11 cellular contexts compared by ENCODE assay signal in genomic region chr7:4144171-4144701, GRCh38.
DNase-seq lines count a peak whose midpoint lies in the region; ATAC-seq and TF ChIP-seq lines count a peak whose summit lies in the region.
"Had no signal": no experiment of that assay in that cellular context is flagged by ENCODE, and none has a peak within 500 bp of the region (broad histone marks: within the 10 kb centered on the region; RNA-seq: fewer than 3 reads in every experiment).

No MANE protein-coding gene starts in this region.

- H3K4me1 Mint-ChIP-seq in glutamatergic neuron (ENCODE audit: low read depth, unreplicated experiment) (peaks cover 42% of the 10 kb centered on the region), osteocyte (ENCODE audit: unreplicated experiment) (peaks cover 13% of the 10 kb centered on the region)
- H3K4me1 Mint-ChIP-seq: activated CD4-positive, alpha-beta memory T cell treated with anti-CD3 and anti-CD28 coated beads, Interleukin-2, amount 10 ng/mL, durations not matched to agents 7 days and 5 days had no signal

- H3K36me3 ChIP-seq in BLaER1 = no peaks in the 10 kb centered on the region

- peaks cover 8% of the 10 kb centered on the region for H3K36me3 Mint-ChIP-seq in glutamatergic neuron (ENCODE audit: unreplicated experiment)
- no peaks in the 10 kb centered on the region for H3K36me3 Mint-ChIP-seq in osteocyte (ENCODE audit: unreplicated experiment)
- H3K36me3 Mint-ChIP-seq: stimulated activated effector memory CD8-positive, alpha-beta T cell treated with anti-CD3 and anti-CD28 coated beads, Interleukin-12 subunit alpha, Interleukin-12 subunit beta, amount 100 ng/mL, for 72 hours had no signal

- peaks cover 39% of the 10 kb centered on the region for H3K9me3 Mint-ChIP-seq in glutamatergic neuron (ENCODE audit: unreplicated experiment)
- H3K9me3 Mint-ChIP-seq in osteocyte (ENCODE audit: unreplicated experiment) = no peaks in the 10 kb centered on the region
- H3K9me3 Mint-ChIP-seq: activated CD4-positive, alpha-beta memory T cell treated with anti-CD3 and anti-CD28 coated beads, Interleukin-2, amount 10 ng/mL, durations not matched to agents 7 days and 5 days; stimulated activated effector memory CD8-positive, alpha-beta T cell treated with anti-CD3 and anti-CD28 coated beads, Interleukin-12 subunit alpha, Interleukin-12 subunit beta, amount 100 ng/mL, for 72 hours had no signal

- no peak for TF ChIP-seq CTCF in glutamatergic neuron (IDR thresholded peaks at IDR 0.05; ENCODE audit: partially characterized antibody, unreplicated experiment)
- TF ChIP-seq CTCF in osteocyte (IDR thresholded peaks at IDR 0.05) = no peak

- H3K27ac Mint-ChIP-seq in glutamatergic neuron (ENCODE audit: unreplicated experiment) = peak overlapping the region; percentile 96
- H3K27ac Mint-ChIP-seq in osteocyte (ENCODE audit: unreplicated experiment) = no peak overlapping the region
- H3K27ac Mint-ChIP-seq: activated CD4-positive, alpha-beta memory T cell treated with anti-CD3 and anti-CD28 coated beads, Interleukin-2, amount 10 ng/mL, durations not matched to agents 7 days and 5 days; stimulated activated effector memory CD8-positive, alpha-beta T cell treated with anti-CD3 and anti-CD28 coated beads, Interleukin-12 subunit alpha, Interleukin-12 subunit beta, amount 100 ng/mL, for 72 hours had no signal

- H3K27me3 Mint-ChIP-seq in glutamatergic neuron (ENCODE audit: unreplicated experiment) (peaks cover 29% of the 10 kb centered on the region), osteocyte (ENCODE audit: unreplicated experiment) (no peaks in the 10 kb centered on the region)

- peak overlapping the region; percentile 92 for H3K4me2 ChIP-seq in BLaER1

- H3K9me3 ChIP-seq in BLaER1 = no peaks in the 10 kb centered on the region

- H3K27me3 ChIP-seq in BLaER1 = no peaks in the 10 kb centered on the region; the same call in 1 of the 2 replicates

- peak overlapping the region; percentile 19; the same call in 1 of the 2 replicates for H3K27ac ChIP-seq in BLaER1

- H3K4me3 Mint-ChIP-seq in glutamatergic neuron (ENCODE audit: unreplicated experiment) = peak overlapping the region; percentile 81
- peak overlapping the region; percentile 74 for H3K4me3 Mint-ChIP-seq in osteocyte (ENCODE audit: unreplicated experiment)
- H3K4me3 Mint-ChIP-seq: activated CD4-positive, alpha-beta memory T cell treated with anti-CD3 and anti-CD28 coated beads, Interleukin-2, amount 10 ng/mL, durations not matched to agents 7 days and 5 days; stimulated activated effector memory CD8-positive, alpha-beta T cell treated with anti-CD3 and anti-CD28 coated beads, Interleukin-12 subunit alpha, Interleukin-12 subunit beta, amount 100 ng/mL, for 72 hours had no signal

- peak overlapping the region; percentile 53 for H3K4me3 ChIP-seq in BLaER1

- peaks cover 36% of the 10 kb centered on the region for H3K4me1 ChIP-seq in BLaER1

- H4K20me1 ChIP-seq in BLaER1 = no peaks in the 10 kb centered on the region

- 0 out of 2 replicates have a peak overlapping the region, but pooled peaks have one; percentile 27 for H3K9ac ChIP-seq in BLaER1

- DNase-seq in NCI-H2227 treated with DMSO at 0.1 percent for 48 hours (lab: John Stamatoyannopoulos, UW) (peak; percentile 54), glutamatergic neuron (peak; percentile 64), osteocyte (ENCODE audit: extremely low spot score, unreplicated experiment) (no peak), midbrain (lab: John Stamatoyannopoulos, UW) (no peak), NCI-H1694 treated with DMSO at 0.1 percent for 48 hours (lab: John Stamatoyannopoulos, UW) (no peak)
- DNase-seq: activated CD4-positive, alpha-beta memory T cell treated with anti-CD3 and anti-CD28 coated beads, Interleukin-2, amount 10 ng/mL, durations not matched to agents 7 days and 5 days; SHP77 treated with DMSO at 0.1 percent for 48 hours had no signal

- no peak for ATAC-seq in GM18907 (IDR thresholded peaks at IDR 0.05; ENCODE audit: unreplicated experiment)
- no peak for ATAC-seq in HG02798 (IDR thresholded peaks at IDR 0.05; ENCODE audit: poor library complexity, unreplicated experiment)
- ATAC-seq: stimulated activated effector memory CD8-positive, alpha-beta T cell treated with anti-CD3 and anti-CD28 coated beads, Interleukin-12 subunit alpha, Interleukin-12 subunit beta, amount 100 ng/mL, for 72 hours had no signal

Comparison
In these comparisons a context has a peak if more than half of its experiments do, and no peak if none do; other contexts are left out.
1. DNase-seq: peak in NCI-H2227 treated with DMSO at 0.1 percent for 48 hours (single experiment) and glutamatergic neuron (single experiment); none in osteocyte (single experiment), midbrain (single experiment) and NCI-H1694 treated with DMSO at 0.1 percent for 48 hours (single experiment).